Comparison of ENCODE assay signal across 17 cellular contexts in genomic region chr14:35708072-35708471, GRCh38.
A peak's percentile ranks its signal among the peaks of the same experiment; 100 is the strongest.
DNase-seq lines count a peak whose midpoint lies in the region; ATAC-seq, FAIRE-seq and TF ChIP-seq lines count a peak whose summit lies in the region.
"Had no signal": no experiment of that assay in that cellular context is flagged by ENCODE, and none has a peak within 500 bp of the region (broad histone marks: within the 10 kb centered on the region; RNA-seq: fewer than 3 reads in every experiment).

No MANE protein-coding gene starts in this region.

- peak; percentile 24 for DNase-seq in EH (ENCODE audit: low read depth)
- DNase-seq in IMR-90 = peak; percentile 20
- DNase-seq in osteocyte (ENCODE audit: extremely low spot score, unreplicated experiment) = no peak
- no peak for DNase-seq in SHP77 (lab: John Stamatoyannopoulos, UW)
- DNase-seq in NCI-H1694 (lab: John Stamatoyannopoulos, UW) = no peak
- no peak for DNase-seq in GM12892 (ENCODE audit: insufficient read length)
- DNase-seq: ACHN; C1 segment of cervical spinal cord; Calu3; CD4-positive, alpha-beta T cell; DMS 273 treated with DMSO at 0.1 percent for 48 hours; GOT3; H9 had no signal

- no peak overlapping the region for H4K8ac ChIP-seq in IMR-90 (ENCODE audit: low read depth in 2 of 2, low read length in 2 of 2)

- no peak overlapping the region for H3K9ac ChIP-seq in IMR-90 (ENCODE audit: low read depth, low read length)

- no peaks in the 10 kb centered on the region for H3K27me3 Mint-ChIP-seq in osteocyte (ENCODE audit: unreplicated experiment)
- H3K27me3 Mint-ChIP-seq: B cell; CD4-positive, alpha-beta T cell had no signal

- no peak overlapping the region for H3K4ac ChIP-seq in IMR-90 (ENCODE audit: low read depth, low read length)

- peaks cover 12% of the 10 kb centered on the region for H3K9me3 Mint-ChIP-seq in osteocyte (ENCODE audit: unreplicated experiment)
- H3K9me3 Mint-ChIP-seq: CD4-positive, alpha-beta T cell; H9 had no signal

- H3K79me1 ChIP-seq in IMR-90 (ENCODE audit: low read depth in 1 of 2, low read length in 2 of 2) = no peaks in the 10 kb centered on the region

- H3K4me3 ChIP-seq in IMR-90 (ENCODE audit: insufficient read depth, low read depth, low read length) = no peak overlapping the region

- no peak overlapping the region for H3K27ac ChIP-seq in IMR-90 (ENCODE audit: insufficient read depth, low read length)

- no peaks in the 10 kb centered on the region for H3K27me3 ChIP-seq in IMR-90 (ENCODE audit: control insufficient read depth, insufficient read depth, low read length)

- TF ChIP-seq RAD21 in IMR-90 (IDR thresholded peaks at IDR 0.05; ENCODE audit: low read length) = no peak

- H3K4me2 ChIP-seq in IMR-90 (ENCODE audit: low read depth, low read length) = no peak overlapping the region

- H3K14ac ChIP-seq in IMR-90 (replicated peaks; ENCODE audit: low read depth, low read length) = no peak overlapping the region

- H3K4me1 ChIP-seq in IMR-90 (ENCODE audit: control insufficient read depth, insufficient read depth, low read length) = no peaks in the 10 kb centered on the region

- H3K36me3 Mint-ChIP-seq in osteocyte (ENCODE audit: unreplicated experiment) = peaks cover 38% of the 10 kb centered on the region

- H2AK9ac ChIP-seq in IMR-90 (replicated peaks; ENCODE audit: low read depth, low read length, poor library complexity) = no peak overlapping the region

- no peak overlapping the region for H4K5ac ChIP-seq in IMR-90 (ENCODE audit: low read depth, low read length)

- H4K20me1 ChIP-seq in IMR-90 (ENCODE audit: insufficient read depth, low read length) = no peaks in the 10 kb centered on the region

- FAIRE-seq in islet of Langerhans (lab: Jason Lieb, UNC) (peak; percentile 92), GM12892 (lab: Jason Lieb, UNC) (no peak)
- FAIRE-seq: G401.6, GM19239 had no signal

- CTCF ChIA-PET in IMR-90 (lab: Yijun Ruan, JAX) = no interaction called here

- H3K9me1 ChIP-seq in IMR-90 (ENCODE audit: insufficient read depth, low read length) = no peaks in the 10 kb centered on the region; the same call in 1 of the 2 replicates

- H4K91ac ChIP-seq in IMR-90 (ENCODE audit: insufficient read depth, low read depth, low read length) = no peak overlapping the region

- POLR2A ChIA-PET in IMR-90 (lab: Charles Lee; ENCODE audit: unreplicated experiment) = no interaction called here

- no peak overlapping the region for H2BK5ac ChIP-seq in IMR-90 (ENCODE audit: low read depth, low read length, poor library complexity, severe bottlenecking)

- TF ChIP-seq POLR2A in IMR-90 (IDR thresholded peaks at IDR 0.05; ENCODE audit: low read depth, low read length) (no peak), GM12892 (IDR thresholded peaks at IDR 0.05; ENCODE audit: low read depth, low read length) (no peak)

- peak; percentile 37 for ATAC-seq in IMR-90 (ENCODE audit: low read depth)

- H3K4me3 Mint-ChIP-seq in osteocyte (ENCODE audit: unreplicated experiment) = no peak overlapping the region
- H3K4me3 Mint-ChIP-seq: B cell; CD4-positive, alpha-beta T cell; H9 had no signal

- no peak overlapping the region for H3K23ac ChIP-seq in IMR-90 (ENCODE audit: low read depth, low read length)

- no peak overlapping the region for H2BK15ac ChIP-seq in IMR-90 (ENCODE audit: low read depth, low read length)

- WGBS in IMR-90 (ENCODE audit: extremely low coverage in 2 of 2, insufficient read length in 1 of 2), 2 experiments = no CpG with 5 or more reads among the region's 2 CpGs

- H3K36me3 ChIP-seq in IMR-90 (ENCODE audit: control insufficient read depth, insufficient read depth, low read length) = no peaks in the 10 kb centered on the region

- no TSS peak for BruUV-seq in IMR-90 (replicated peaks; lab: Mats Ljungman, UMichigan)

- H2AFZ ChIP-seq in IMR-90 (replicated peaks; ENCODE audit: low read length, poor library complexity) = no peak overlapping the region

- in situ Hi-C loops in IMR-90 (cut with MboI; ENCODE audit: low sequenced_read_pairs) = no loop called here

- no peak overlapping the region for H3K56ac ChIP-seq in IMR-90 (ENCODE audit: extremely low read depth, insufficient read depth, low read length)

- H3K4me1 Mint-ChIP-seq in osteocyte (ENCODE audit: unreplicated experiment) = peaks cover 24% of the 10 kb centered on the region
- H3K4me1 Mint-ChIP-seq: B cell, H9 had no signal

- no peak for TF ChIP-seq CTCF in IMR-90 (conservative IDR thresholded peaks at IDR 0.05; ENCODE audit: low read depth, low read length)
- TF ChIP-seq CTCF in osteocyte (IDR thresholded peaks at IDR 0.05) = no peak

- intact Hi-C loops in IMR-90 (cut with micrococcal nuclease) = no loop called here

- no peaks in the 10 kb centered on the region for H3K9me3 ChIP-seq in IMR-90 (ENCODE audit: control insufficient read depth, insufficient read depth, low read length)

- no peak overlapping the region for H2BK120ac ChIP-seq in IMR-90 (ENCODE audit: low read depth, low read length)

- H2AK5ac ChIP-seq in IMR-90 (ENCODE audit: low read depth, low read length) = no peak overlapping the region

- H3K18ac ChIP-seq in IMR-90 (ENCODE audit: low read depth, low read length) = no peak overlapping the region

- H2BK20ac ChIP-seq in IMR-90 (ENCODE audit: low read depth, low read length) = no peak overlapping the region

- dilution Hi-C loops in IMR-90 (cut with HindIII; ENCODE audit: low sequenced_read_pairs, unreplicated experiment) = no loop called here

- H3K27ac Mint-ChIP-seq in osteocyte (ENCODE audit: unreplicated experiment) = peak overlapping the region; percentile 20
- H3K27ac Mint-ChIP-seq: B cell; CD4-positive, alpha-beta T cell; H9 had no signal

TF ChIP-seq in IMR-90, 13 proteins besides CTCF, POLR2A, EP300 and RAD21:
- TF ChIP-seq, protein P1, sequence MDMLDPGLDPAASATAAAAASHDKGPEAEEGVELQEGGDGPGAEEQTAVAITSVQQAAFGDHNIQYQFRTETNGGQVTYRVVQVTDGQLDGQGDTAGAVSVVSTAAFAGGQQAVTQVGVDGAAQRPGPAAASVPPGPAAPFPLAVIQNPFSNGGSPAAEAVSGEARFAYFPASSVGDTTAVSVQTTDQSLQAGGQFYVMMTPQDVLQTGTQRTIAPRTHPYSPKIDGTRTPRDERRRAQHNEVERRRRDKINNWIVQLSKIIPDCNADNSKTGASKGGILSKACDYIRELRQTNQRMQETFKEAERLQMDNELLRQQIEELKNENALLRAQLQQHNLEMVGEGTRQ (IDR thresholded peaks at IDR 0.05; ENCODE audit: low read depth, low read length) = no peak
- TF ChIP-seq CEBPB (IDR thresholded peaks at IDR 0.05; ENCODE audit: low read depth, low read length) = no peak
- no peak for TF ChIP-seq NFE2L2 (IDR thresholded peaks at IDR 0.05; ENCODE audit: low read depth, low read length)
- no peak for TF ChIP-seq MAZ (IDR thresholded peaks at IDR 0.05; ENCODE audit: borderline replicate concordance, low read depth, low read length)
- no peak for TF ChIP-seq RCOR1 (IDR thresholded peaks at IDR 0.05; ENCODE audit: insufficient replicate concordance, low read length)
- no peak for TF ChIP-seq MAFK (IDR thresholded peaks at IDR 0.05; ENCODE audit: low read depth, low read length)
- TF ChIP-seq FOS (IDR thresholded peaks at IDR 0.05; ENCODE audit: low read depth, low read length) = no peak
- TF ChIP-seq ELK1 (IDR thresholded peaks at IDR 0.05; ENCODE audit: borderline replicate concordance, low read depth, low read length) = no peak

Comparison
In these comparisons a context has a peak if more than half of its experiments do, and no peak if none do; other contexts are left out.
1. DNase-seq: peak in EH (single experiment) and IMR-90 (single experiment); none in osteocyte (single experiment), SHP77 (0 of 2), NCI-H1694 (single experiment) and GM12892 (single experiment).